Comparison of ENCODE assay signal across 16 cellular contexts in genomic region chr12:120085920-120086319, GRCh38. TPM values are rescaled to one million over a fixed set of nuclear protein-coding genes. Genes with fewer than 3 reads are reported as not detected.
DNase-seq lines count a peak whose midpoint lies in the region; ATAC-seq and TF ChIP-seq lines count a peak whose summit lies in the region.
"Had no signal": no experiment of that assay in that cellular context is flagged by ENCODE, and none has a peak within 500 bp of the region (broad histone marks: within the 10 kb centered on the region; RNA-seq: fewer than 3 reads in every experiment).

No MANE protein-coding gene starts in this region.

- peak overlapping the region; percentile 93 for H3K4me2 ChIP-seq in KMS-11

- no peak overlapping the region for H3K9ac ChIP-seq in KMS-11

- CTCF ChIA-PET in Calu3 (lab: Charles Lee): interaction anchor here (0.6 to 0.7 kb wide), 2 partner anchors 77 to 136 kb away, joined by 3 to 5 read pairs; no protein-coding TSS in a partner anchor

- intact Hi-C loops in Calu3 (cut with micrococcal nuclease; ENCODE audit: unreplicated experiment): loop anchor here (10.0 kb wide), 1 partner anchor 151 kb away; no protein-coding TSS in a partner anchor

- no peak overlapping the region for H3K4me3 ChIP-seq in KMS-11 (IDR thresholded peaks at IDR 0.05; ENCODE audit: insufficient read depth, low read depth, low read length)

- no TSS peak for BruUV-seq in Calu3 (replicated peaks; lab: Mats Ljungman, UMichigan)

- H3K27me3 Mint-ChIP-seq in Calu3 (ENCODE audit: unreplicated experiment) (no peaks in the 10 kb centered on the region), naive B cell (no peaks in the 10 kb centered on the region)
- H3K27me3 Mint-ChIP-seq in activated naive CD8-positive, alpha-beta T cell: no peaks in the 10 kb centered on the region

- H3K79me2 ChIP-seq in KMS-11 (ENCODE audit: insufficient read depth, low read depth): no peaks in the 10 kb centered on the region

- ATAC-seq in naive B cell (ENCODE audit: low read depth in 2 of 2) (no peak), omental fat pad (ENCODE audit: low FRiP score) (no peak), HG02852 (IDR thresholded peaks at IDR 0.05; ENCODE audit: unreplicated experiment) (no peak)

- DNase-seq in Calu3 (no peak), naive B cell (no peak), cortex of kidney (lab: John Stamatoyannopoulos, UW) (no peak), omental fat pad (ENCODE audit: low spot score) (no peak), C1 segment of cervical spinal cord (lab: John Stamatoyannopoulos, UW) (no peak)
- DNase-seq: activated CD4-positive, alpha-beta T cell treated with anti-CD3 and anti-CD28 coated beads for 48 hours; anterior cingulate cortex; COR-L47; NCI-H2107; stimulated activated CD4-positive, alpha-beta T cell treated with anti-CD3 and anti-CD28 coated beads, Interleukin-2, amount 100 ng/mL, for 24 hours; stimulated activated naive CD4-positive, alpha-beta T cell treated with Interleukin-2 at 50 U/mL for 16 hours had no signal

- no peaks in the 10 kb centered on the region for H3K27me3 ChIP-seq in KMS-11 (ENCODE audit: insufficient read depth, low read depth)
- H3K27me3 ChIP-seq: SJSA1 had no signal

- no peak overlapping the region for H2AFZ ChIP-seq in KMS-11 (ENCODE audit: low read depth)

- peak overlapping the region; percentile 25 for H3K27ac Mint-ChIP-seq in Calu3 (ENCODE audit: unreplicated experiment)
- peak overlapping the region; percentile 90 for H3K27ac Mint-ChIP-seq in activated naive CD8-positive, alpha-beta T cell
- H3K27ac Mint-ChIP-seq in naive B cell: peak overlapping the region in 5 of 6 donors; percentile 14 to 91 (median 79)
- H3K27ac Mint-ChIP-seq: memory B cell had no signal

- no peaks in the 10 kb centered on the region for H3K36me3 ChIP-seq in KMS-11 (ENCODE audit: insufficient read depth)
- H3K36me3 ChIP-seq: SJSA1 had no signal

- H3K4me3 Mint-ChIP-seq in Calu3 (ENCODE audit: low read depth, unreplicated experiment) (no peak overlapping the region), naive B cell (no peak overlapping the region)
- H3K4me3 Mint-ChIP-seq in activated naive CD8-positive, alpha-beta T cell: peak overlapping the region; percentile 79
- H3K4me3 Mint-ChIP-seq: memory B cell had no signal

- TF ChIP-seq CTCF in Calu3 (IDR thresholded peaks at IDR 0.05; ENCODE audit: unreplicated experiment) (no peak), KMS-11 (conservative IDR thresholded peaks at IDR 0.05; ENCODE audit: low read depth, low read length) (no peak), omental fat pad (IDR thresholded peaks at IDR 0.05) (no peak)

- H3K4me1 Mint-ChIP-seq in Calu3 (ENCODE audit: low read depth, unreplicated experiment) (peaks cover 15% of the 10 kb centered on the region), naive B cell (peaks cover 0 to 16% (median 13%) of the 10 kb centered on the region in 3 donors)
- peaks cover 30% of the 10 kb centered on the region for H3K4me1 Mint-ChIP-seq in activated naive CD8-positive, alpha-beta T cell (ENCODE audit: low read depth)

- H3K9me3 Mint-ChIP-seq in Calu3 (ENCODE audit: low read depth, unreplicated experiment): no peaks in the 10 kb centered on the region
- no peaks in the 10 kb centered on the region for H3K9me3 Mint-ChIP-seq in activated naive CD8-positive, alpha-beta T cell (ENCODE audit: low read depth)
- H3K9me3 Mint-ChIP-seq in naive B cell: no peaks in the 10 kb centered on the region
- H3K9me3 Mint-ChIP-seq: memory B cell had no signal

- no peak overlapping the region for H3K27ac ChIP-seq in KMS-11

- H4K20me1 ChIP-seq in KMS-11 (ENCODE audit: insufficient read depth): no peaks in the 10 kb centered on the region

- peaks cover 31% of the 10 kb centered on the region for H3K36me3 Mint-ChIP-seq in Calu3 (ENCODE audit: insufficient read depth, unreplicated experiment)
- H3K36me3 Mint-ChIP-seq in activated naive CD8-positive, alpha-beta T cell: peaks cover 5% of the 10 kb centered on the region
- H3K36me3 Mint-ChIP-seq in naive B cell: peaks cover 0 to 8% of the 10 kb centered on the region in 2 donors

- peaks cover 22% of the 10 kb centered on the region for H3K4me1 ChIP-seq in KMS-11 (ENCODE audit: low read depth, poor library complexity, severe bottlenecking)

RNA-seq across cellular contexts. Expression of gene RAB35, which starts 30.6 kb away (rescaled TPM):
- total RNA-seq in Calu3 (2022) (68.2 and 75.4 TPM in 2 replicates), omental fat pad (10 to 100 TPM; 22.4 to 36.1 (median 25.9) TPM)
- 10 to 100 TPM in 5 of 6 donors, 1 to 10 TPM in 1; 6.2 to 16.6 (median 14.6) TPM for polyA plus RNA-seq in naive B cell (ENCODE audit: low read depth in 6 of 6)

Comparison
In these comparisons a context has a peak if more than half of its experiments do, and no peak if none do; other contexts are left out.
1. H3K27ac Mint-ChIP-seq: peak in every context shown above with its lines; median percentile 90 in activated naive CD8-positive, alpha-beta T cell; 79 in naive B cell; 25 in Calu3.